Comparison of ENCODE assay signal across 16 cellular contexts in genomic region chr4:128871948-128872347, GRCh38.
A peak's percentile ranks its signal among the peaks of the same experiment; 100 is the strongest.
DNase-seq lines count a peak whose midpoint lies in the region; ATAC-seq lines count a peak whose summit lies in the region.
"Had no signal": no experiment of that assay in that cellular context is flagged by ENCODE, and none has a peak within 500 bp of the region (broad histone marks: within the 10 kb centered on the region; RNA-seq: fewer than 3 reads in every experiment).

No MANE protein-coding gene starts in this region.

- 44% methylated on average over 9 of the region's 9 CpGs for WGBS in GM23248 (ENCODE audit: low coverage in 1 of 2, low lambda C conversion rate in 2 of 2, missing lambda C conversion rate in 2 of 2), 2 experiments

- peaks cover 52% of the 10 kb centered on the region for H3F3A ChIP-seq in GM23248 (ENCODE audit: insufficient read depth)

- peak overlapping the region; percentile 3 for H3K4me2 ChIP-seq in GM23248 (ENCODE audit: unreplicated experiment)
- no peak overlapping the region for H3K4me2 ChIP-seq in Karpas-422 (ENCODE audit: low read depth, low read length, poor library complexity, severe bottlenecking)

- H3K9me2 ChIP-seq in GM23248 (ENCODE audit: insufficient read depth), result no peaks in the 10 kb centered on the region
- H3K9me2 ChIP-seq in Karpas-422 (replicated peaks; ENCODE audit: insufficient read depth, low read length), result no peaks in the 10 kb centered on the region

- H4K20me1 ChIP-seq in GM23248 (ENCODE audit: insufficient read depth) (no peaks in the 10 kb centered on the region), Karpas-422 (ENCODE audit: insufficient read depth, low read depth, low read length) (no peaks in the 10 kb centered on the region)

- ATAC-seq in GM21390 (IDR thresholded peaks at IDR 0.05; ENCODE audit: unreplicated experiment), result no peak
- no peak for ATAC-seq in HG03342 (IDR thresholded peaks at IDR 0.05; ENCODE audit: unreplicated experiment)
- ATAC-seq: activated CD8-positive, alpha-beta T cell treated with anti-CD3 and anti-CD28 coated beads, Interleukin-2, amount 10 ng/mL, durations not matched to agents 7 days and 5 days had no signal

- no peaks in the 10 kb centered on the region for H3K27me3 ChIP-seq in GM23248 (replicated peaks; ENCODE audit: insufficient read depth)
- no peaks in the 10 kb centered on the region for H3K27me3 ChIP-seq in SJSA1 (replicated peaks)
- H3K27me3 ChIP-seq in Karpas-422 (ENCODE audit: low read length), result no peaks in the 10 kb centered on the region
- H3K27me3 ChIP-seq: cardiac muscle cell had no signal

- H2AFZ ChIP-seq in GM23248 (no peak overlapping the region), Karpas-422 (ENCODE audit: low read length) (no peak overlapping the region)

- H3K4me3 ChIP-seq in GM23248, result no peak overlapping the region
- H3K4me3 ChIP-seq in SJSA1, result no peak overlapping the region
- no peak overlapping the region for H3K4me3 ChIP-seq in skeletal muscle cell (ENCODE audit: low read depth, low read length)
- no peak overlapping the region for H3K4me3 ChIP-seq in Karpas-422 (ENCODE audit: low read length)
- H3K4me3 ChIP-seq: cardiac muscle cell, left ventricle myocardium inferior, skin epidermis had no signal

- DNase-seq in GM23248 (peak; percentile 85), SJSA1 (ENCODE audit: low read depth in 1 of 2, low spot score in 2 of 2) (peak; percentile 67 to 69), fibroblast of gingiva (ENCODE audit: low read depth) (peak; percentile 61), skeletal muscle cell (ENCODE audit: low read depth) (peak; percentile 65), Karpas-422 (no peak)
- DNase-seq: activated CD8-positive, alpha-beta T cell treated with anti-CD3 and anti-CD28 coated beads, Interleukin-2, amount 10 ng/mL, durations not matched to agents 7 days and 5 days; activated effector memory CD4-positive, alpha-beta T cell treated with anti-CD3 and anti-CD28 coated beads, Interleukin-2, amount 50 U/mL, for 16 hours; Caco-2; hippocampal formation; left ventricle myocardium inferior; NCI-H1436 treated with DMSO at 0.1 percent for 48 hours; NCI-H524 had no signal

- in situ Hi-C loops in GM23248 (cut with MboI), result no loop called here

- H3K9ac ChIP-seq in GM23248 (no peak overlapping the region), Karpas-422 (ENCODE audit: low read length) (no peak overlapping the region)

- H3K9me3 ChIP-seq in GM23248 (ENCODE audit: low read depth), result no peaks in the 10 kb centered on the region
- H3K9me3 ChIP-seq in SJSA1 (replicated peaks), result no peaks in the 10 kb centered on the region
- no peaks in the 10 kb centered on the region for H3K9me3 ChIP-seq in Karpas-422 (ENCODE audit: low read length)
- H3K9me3 ChIP-seq: Caco-2, left ventricle myocardium inferior had no signal

- H3K27ac ChIP-seq in GM23248, result peak overlapping the region; percentile 63
- H3K27ac ChIP-seq in SJSA1, result peak overlapping the region; percentile 6; the same call in 1 of the 2 replicates
- no peak overlapping the region for H3K27ac ChIP-seq in Karpas-422 (ENCODE audit: low read length)
- H3K27ac ChIP-seq: cardiac muscle cell, left ventricle myocardium inferior had no signal

- H3K36me3 ChIP-seq in GM23248 (ENCODE audit: low read depth) (peaks cover 67% of the 10 kb centered on the region), SJSA1 (peaks cover 78% of the 10 kb centered on the region), Karpas-422 (ENCODE audit: insufficient read depth, low read length) (peaks cover 92% of the 10 kb centered on the region)

- H3K79me2 ChIP-seq in GM23248 (ENCODE audit: insufficient read depth), result 0 out of 2 replicates have a peak, but pooled peaks cover 10% of the 10 kb centered on the region
- H3K79me2 ChIP-seq in Karpas-422 (ENCODE audit: low read length), result peaks cover 31% of the 10 kb centered on the region

- peaks cover 20% of the 10 kb centered on the region for H3K4me1 ChIP-seq in GM23248 (ENCODE audit: insufficient read depth)
- H3K4me1 ChIP-seq in SJSA1 (replicated peaks), result peaks cover 21% of the 10 kb centered on the region
- peaks cover 15% of the 10 kb centered on the region for H3K4me1 ChIP-seq in Karpas-422 (ENCODE audit: low read length)
- H3K4me1 ChIP-seq: Caco-2 had no signal
